In genomic region chr10:94402204-94403033, GRCh38 we compare ENCODE assay signal across 1 cellular context.
A peak's percentile ranks its signal among the peaks of the same experiment; 100 is the strongest.
TF ChIP-seq lines count a peak whose summit lies in the region.

Gene TBC1D12, plus strand, starts transcription at chr10:94402541. Its CDS starts 73 bp downstream, at chr10:94402614.

TF ChIP-seq in endothelial cell of umbilical vein, 7 proteins besides CTCF, POLR2A, EP300 and RAD21:
- no peak for TF ChIP-seq GATA2 (IDR thresholded peaks at IDR 0.05; ENCODE audit: insufficient read depth, insufficient read length, low read depth, low read length)
- peak; percentile 67 for TF ChIP-seq POLR2AphosphoS5 (IDR thresholded peaks at IDR 0.05; ENCODE audit: insufficient read depth, low read depth, low read length)
